In the genomic region with DNA sequence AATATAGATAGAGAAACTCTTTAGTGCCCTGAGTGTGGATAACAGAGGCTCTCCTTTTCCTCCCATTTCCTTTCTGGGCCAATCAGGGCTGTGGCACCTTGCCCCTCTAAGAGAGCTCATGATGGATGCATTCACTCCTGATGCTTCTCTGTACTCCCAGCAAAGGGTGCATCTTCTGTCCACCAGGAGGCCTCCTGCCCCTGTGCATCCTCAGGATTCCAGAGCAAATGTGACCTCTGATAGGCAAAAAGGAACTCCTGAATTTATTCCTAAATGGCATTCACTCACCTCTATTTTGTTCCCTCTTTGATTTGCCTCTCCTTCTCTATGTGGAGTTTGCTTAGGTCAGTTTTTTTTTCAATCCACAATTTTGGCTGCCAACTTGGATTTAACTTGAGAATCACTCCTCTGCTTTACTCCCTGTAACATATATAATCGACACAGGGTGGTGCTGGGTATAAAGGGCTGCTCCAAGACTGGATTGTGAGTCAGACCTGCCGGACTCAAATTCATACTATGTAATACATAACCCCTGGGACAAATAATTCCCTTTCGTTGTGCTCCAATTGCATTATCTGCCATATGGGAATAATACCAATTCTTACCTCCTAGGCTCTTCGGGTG, we compare ENCODE assay signal across 8 cellular contexts. TPM values are rescaled to one million over a fixed set of nuclear protein-coding genes. Genes with fewer than 3 reads are reported as not detected.
DNase-seq lines count a peak whose midpoint lies in the region; FAIRE-seq and TF ChIP-seq lines count a peak whose summit lies in the region.

No MANE protein-coding gene starts in this region.

- H3K27me3 ChIP-seq in breast epithelium (no peaks in the 10 kb centered on the region), osteoblast (ENCODE audit: insufficient read depth, low read length) (peaks cover 9% of the 10 kb centered on the region)

- H3K27me3 Mint-ChIP-seq in activated naive CD4-positive, alpha-beta T cell treated with anti-CD3 and anti-CD28 coated beads, Interleukin-2, amount 10 ng/mL, durations not matched to agents 7 days and 5 days, result peaks cover 23% of the 10 kb centered on the region

- peak; percentile 69 for TF ChIP-seq CTCF in NB4 (IDR thresholded peaks at IDR 0.05; ENCODE audit: low read depth, low read length)
- TF ChIP-seq CTCF in breast epithelium (IDR thresholded peaks at IDR 0.05), result peak in 2 of 3 donors; percentile 16 to 47
- TF ChIP-seq CTCF in osteoblast (IDR thresholded peaks at IDR 0.05; ENCODE audit: extremely low read depth, low read depth, low read length), result peak; percentile 71

- no peak overlapping the region for H2AFZ ChIP-seq in osteoblast (ENCODE audit: low read length)

- H3K4me2 ChIP-seq in osteoblast (ENCODE audit: insufficient read depth, low read length), result no peak overlapping the region

- H4K20me1 ChIP-seq in osteoblast (ENCODE audit: insufficient read depth, low read length), result no peaks in the 10 kb centered on the region

- H3K4me1 Mint-ChIP-seq in activated naive CD4-positive, alpha-beta T cell treated with anti-CD3 and anti-CD28 coated beads, Interleukin-2, amount 10 ng/mL, durations not matched to agents 7 days and 5 days, result no peaks in the 10 kb centered on the region

- no peak overlapping the region for H3K4me3 Mint-ChIP-seq in activated naive CD4-positive, alpha-beta T cell treated with anti-CD3 and anti-CD28 coated beads, Interleukin-2, amount 10 ng/mL, durations not matched to agents 7 days and 5 days

- no peak overlapping the region for H3K27ac ChIP-seq in breast epithelium
- no peak overlapping the region for H3K27ac ChIP-seq in osteoblast (ENCODE audit: low read depth, low read length)

- H3K9me3 Mint-ChIP-seq in activated naive CD4-positive, alpha-beta T cell treated with anti-CD3 and anti-CD28 coated beads, Interleukin-2, amount 10 ng/mL, durations not matched to agents 7 days and 5 days, result no peaks in the 10 kb centered on the region

- H3K9me3 ChIP-seq in breast epithelium (peaks cover 3 to 5% of the 10 kb centered on the region in 2 donors), osteoblast (ENCODE audit: low read depth, low read length) (no peaks in the 10 kb centered on the region)

- TF ChIP-seq POLR2A in NB4 (IDR thresholded peaks at IDR 0.05; ENCODE audit: extremely low read depth, insufficient read length) (no peak), breast epithelium (IDR thresholded peaks at IDR 0.05) (no peak)

- FAIRE-seq in GM19239 (lab: Jason Lieb, UNC), result no peak

- no peaks in the 10 kb centered on the region for H3K4me1 ChIP-seq in breast epithelium
- no peaks in the 10 kb centered on the region for H3K4me1 ChIP-seq in osteoblast (ENCODE audit: insufficient read depth, low read length)

- no peak overlapping the region for H3K27ac Mint-ChIP-seq in activated naive CD4-positive, alpha-beta T cell treated with anti-CD3 and anti-CD28 coated beads, Interleukin-2, amount 10 ng/mL, durations not matched to agents 7 days and 5 days

- H3K4me3 ChIP-seq in NB4 (ENCODE audit: low read depth, low read length) (no peak overlapping the region), breast epithelium (no peak overlapping the region), osteoblast (ENCODE audit: insufficient read depth, low read length) (no peak overlapping the region)

- CTCF ChIA-PET in activated naive CD4-positive, alpha-beta T cell treated with anti-CD3 and anti-CD28 coated beads, Interleukin-2, amount 10 ng/mL, durations not matched to agents 7 days and 5 days (lab: Charles Lee), result interaction anchor here (0.6 to 1.3 kb wide), 3 partner anchors 32 to 589 kb away, joined by 3 to 5 read pairs (median 3); no protein-coding TSS in a partner anchor

- intact Hi-C loops in breast epithelium (cut with DNase I; ENCODE audit: low total_unique reads), result no loop called here

- H3K36me3 ChIP-seq in breast epithelium, result no peaks in the 10 kb centered on the region
- H3K36me3 ChIP-seq in osteoblast (ENCODE audit: insufficient read depth, low read length), result no peaks in the 10 kb centered on the region

- no peaks in the 10 kb centered on the region for H3K36me3 Mint-ChIP-seq in activated naive CD4-positive, alpha-beta T cell treated with anti-CD3 and anti-CD28 coated beads, Interleukin-2, amount 10 ng/mL, durations not matched to agents 7 days and 5 days

- no peaks in the 10 kb centered on the region for H3K79me2 ChIP-seq in osteoblast (ENCODE audit: insufficient read depth, low read length)

- peak; percentile 25 for DNase-seq in activated naive CD4-positive, alpha-beta T cell treated with anti-CD3 and anti-CD28 coated beads, Interleukin-2, amount 10 ng/mL, durations not matched to agents 7 days and 5 days
- DNase-seq in activated naive CD4-positive, alpha-beta T cell treated with Interleukin-2 at 50 U/mL for 16 hours, result no peak
- DNase-seq in NB4 (ENCODE audit: low read depth) (peak; percentile 36), breast epithelium (ENCODE audit: low spot score in 2 of 2) (no peak), osteoblast (ENCODE audit: insufficient read length, low spot score, missing footprints) (peak; percentile 77), C1 segment of cervical spinal cord (lab: John Stamatoyannopoulos, UW) (no peak), GM19239 (ENCODE audit: insufficient read length, low spot score) (no peak)
- no peak for DNase-seq in activated T-cell treated with anti-CD3 and anti-CD28 coated beads, Interleukin-2, amount 50 U/mL, for 1 hour

RNA-seq across cellular contexts. Expression of a gene that starts 1.1 kb away (rescaled TPM):
- total RNA-seq in breast epithelium, result not detected
- total RNA-seq in osteoblast, result not detected in 2 replicates

RNA-seq across cellular contexts. Expression of a gene that starts 39.1 kb away (rescaled TPM):
- total RNA-seq in breast epithelium (1 to 10 TPM in 2 of 3 donors, not detected in 1; 2.0 to 5.2 TPM), osteoblast (not detected in 2 replicates)

Comparison
In these comparisons a context has a peak if more than half of its experiments do, and no peak if none do; other contexts are left out.
1. DNase-seq: peak in activated naive CD4-positive, alpha-beta T cell treated with anti-CD3 and anti-CD28 coated beads, Interleukin-2, amount 10 ng/mL, durations not matched to agents 7 days and 5 days (single experiment), NB4 (single experiment) and osteoblast (single experiment); none in activated naive CD4-positive, alpha-beta T cell treated with Interleukin-2 at 50 U/mL for 16 hours (single experiment), breast epithelium (0 of 2), activated T-cell treated with anti-CD3 and anti-CD28 coated beads, Interleukin-2, amount 50 U/mL, for 1 hour (single experiment), C1 segment of cervical spinal cord (0 of 14) and GM19239 (single experiment).
2. Peak in every context shown above with its lines, with median percentiles within 50 percentile points of each other: CTCF ChIP-seq.